ENCODE assay signal across 19 cellular contexts in genomic region chr16:72872966-72873365, GRCh38.
"Had no signal": no experiment of that assay in that cellular context is flagged by ENCODE, and none has a peak within 500 bp of the region (broad histone marks: within the 10 kb centered on the region; RNA-seq: fewer than 3 reads in every experiment).

No MANE protein-coding gene starts in this region.

- DNase-seq: central memory CD4-positive, alpha-beta T cell; cortex of kidney; dorsolateral prefrontal cortex; effector memory CD4-positive, alpha-beta T cell; esophagus squamous epithelium; heart left ventricle; hippocampal formation; left colon; midbrain; naive thymus-derived CD4-positive, alpha-beta T cell; posterior cingulate gyrus; stimulated activated CD4-positive, alpha-beta T cell treated with anti-CD3 and anti-CD28 coated beads, Interleukin-2, amount 100 ng/mL, for 24 hours; stimulated activated CD4-positive, alpha-beta T cell treated with anti-CD3 and anti-CD28 coated beads, Interleukin-4, amount 100 ng/mL, for 4 hours; stimulated activated naive CD4-positive, alpha-beta T cell treated with Interleukin-2 at 50 U/mL for 16 hours; uterus had no signal

- H3K9me3 Mint-ChIP-seq: type B pancreatic cell had no signal

- H3K36me3 Mint-ChIP-seq: naive thymus-derived CD4-positive, alpha-beta T cell had no signal

- ATAC-seq: heart left ventricle; left colon; naive thymus-derived CD4-positive, alpha-beta T cell; sciatic nerve had no signal

- H3K27ac Mint-ChIP-seq: naive thymus-derived CD4-positive, alpha-beta T cell; type B pancreatic cell had no signal

- FAIRE-seq: frontal cortex had no signal

- H3K27me3 Mint-ChIP-seq: type B pancreatic cell had no signal

- H3K4me3 Mint-ChIP-seq: naive thymus-derived CD4-positive, alpha-beta T cell; neural crest cell; type B pancreatic cell had no signal
